ENCODE assay signal across 12 cellular contexts in genomic region chr9:129557192-129558036, GRCh38.
DNase-seq lines count a peak whose midpoint lies in the region; ATAC-seq, FAIRE-seq and TF ChIP-seq lines count a peak whose summit lies in the region.
"Had no signal": no experiment of that assay in that cellular context is flagged by ENCODE, and none has a peak within 500 bp of the region (broad histone marks: within the 10 kb centered on the region; RNA-seq: fewer than 3 reads in every experiment).

No MANE protein-coding gene starts in this region.

- peak overlapping the region in 1 of 2 donors; percentile 51 for H3K9ac ChIP-seq in kidney (ENCODE audit: low read length in 2 of 2)

- H3K4me3 ChIP-seq in kidney (ENCODE audit: low read length in 2 of 2) = no peak overlapping the region
- H3K4me3 ChIP-seq in stomach = no peak overlapping the region

- H3K27ac ChIP-seq in kidney (ENCODE audit: low read depth in 2 of 2, low read length in 2 of 2) (peak overlapping the region; percentile 93), stomach (peak overlapping the region in 4 of 5 donors; percentile 14 to 56 (median 39))
- H3K27ac ChIP-seq: epithelial cell of prostate had no signal

- H3K36me3 ChIP-seq in kidney (ENCODE audit: control insufficient read depth in 1 of 2, insufficient read depth in 2 of 2, low read length in 2 of 2) = no peaks in the 10 kb centered on the region
- H3K36me3 ChIP-seq in stomach = no peaks in the 10 kb centered on the region

- no peaks in the 10 kb centered on the region for H3K4me1 Mint-ChIP-seq in activated CD8-positive, alpha-beta T cell treated with anti-CD3 and anti-CD28 coated beads for 36 hours (ENCODE audit: low read depth)

- H3K4me3 Mint-ChIP-seq in activated CD8-positive, alpha-beta T cell treated with anti-CD3 and anti-CD28 coated beads for 36 hours = no peak overlapping the region
- H3K4me3 Mint-ChIP-seq: stimulated activated effector memory CD8-positive, alpha-beta T cell treated with anti-CD3 and anti-CD28 coated beads, Interleukin-12 subunit alpha, Interleukin-12 subunit beta, amount 100 ng/mL, for 72 hours had no signal

- 41 to 60% (median 46%) methylated on average over 18 to 24 of the region's 24 CpGs for WGBS in stomach, 5 donors

- H3K4me1 ChIP-seq in kidney (ENCODE audit: control insufficient read depth in 1 of 2, insufficient read depth in 1 of 2, low read depth in 1 of 2, low read length in 2 of 2) = peaks cover 39 to 44% of the 10 kb centered on the region in 2 donors
- peaks cover 20 to 39% (median 34%) of the 10 kb centered on the region in 4 donors for H3K4me1 ChIP-seq in stomach

- no peaks in the 10 kb centered on the region for H3K9me3 Mint-ChIP-seq in activated CD8-positive, alpha-beta T cell treated with anti-CD3 and anti-CD28 coated beads for 36 hours
- H3K9me3 Mint-ChIP-seq: stimulated activated effector memory CD8-positive, alpha-beta T cell treated with anti-CD3 and anti-CD28 coated beads, Interleukin-12 subunit alpha, Interleukin-12 subunit beta, amount 100 ng/mL, for 72 hours had no signal

- peak; percentile 24 for ATAC-seq in activated CD8-positive, alpha-beta T cell treated with anti-CD3 and anti-CD28 coated beads for 36 hours
- ATAC-seq in GM18520 (IDR thresholded peaks at IDR 0.05; ENCODE audit: unreplicated experiment) = no peak
- ATAC-seq: stimulated activated effector memory CD8-positive, alpha-beta T cell treated with anti-CD3 and anti-CD28 coated beads, Interleukin-12 subunit alpha, Interleukin-12 subunit beta, amount 100 ng/mL, for 72 hours had no signal

- no peaks in the 10 kb centered on the region for H3K27me3 Mint-ChIP-seq in activated CD8-positive, alpha-beta T cell treated with anti-CD3 and anti-CD28 coated beads for 36 hours

- no peaks in the 10 kb centered on the region for H3K36me3 Mint-ChIP-seq in activated CD8-positive, alpha-beta T cell treated with anti-CD3 and anti-CD28 coated beads for 36 hours (ENCODE audit: low read depth)
- H3K36me3 Mint-ChIP-seq: stimulated activated effector memory CD8-positive, alpha-beta T cell treated with anti-CD3 and anti-CD28 coated beads, Interleukin-12 subunit alpha, Interleukin-12 subunit beta, amount 100 ng/mL, for 72 hours had no signal

- TF ChIP-seq CTCF in activated CD8-positive, alpha-beta T cell treated with anti-CD3 and anti-CD28 coated beads for 36 hours (IDR thresholded peaks at IDR 0.05) = no peak
- no peak for TF ChIP-seq CTCF in kidney (IDR thresholded peaks at IDR 0.05; ENCODE audit: borderline replicate concordance, extremely low read depth, insufficient read depth)
- TF ChIP-seq CTCF in stomach (IDR thresholded peaks at IDR 0.05) = no peak

- intact Hi-C loops in activated CD8-positive, alpha-beta T cell treated with anti-CD3 and anti-CD28 coated beads for 36 hours (cut with micrococcal nuclease) = no loop called here
- intact Hi-C loops in kidney (cut with DNase I) (no loop called here), stomach (cut with DNase I; ENCODE audit: low total_unique reads) (no loop called here)

- peak; percentile 16 for DNase-seq in NCI-H748 (lab: John Stamatoyannopoulos, UW; ENCODE audit: unreplicated experiment)
- no peak for DNase-seq in NCI-H748 treated with DMSO at 0.1 percent for 48 hours (lab: John Stamatoyannopoulos, UW)
- no peak for DNase-seq in activated CD8-positive, alpha-beta T cell treated with anti-CD3 and anti-CD28 coated beads for 36 hours
- DNase-seq in kidney = peak; percentile 89
- peak; percentile 47 for DNase-seq in stomach
- no peak for DNase-seq in cerebellar nuclear complex (lab: John Stamatoyannopoulos, UW)
- no peak for DNase-seq in C1 segment of cervical spinal cord (lab: John Stamatoyannopoulos, UW)
- DNase-seq: AML-193; NK-92 treated with Interleukin-12 subunit alpha and Interleukin-12 subunit beta, amount 100 ng/mL, for 24 hours had no signal

- H3K27me3 ChIP-seq in stomach = no peaks in the 10 kb centered on the region

- H3K9me3 ChIP-seq in kidney (ENCODE audit: control insufficient read depth in 1 of 2, low read length in 2 of 2) (no peaks in the 10 kb centered on the region), stomach (no peaks in the 10 kb centered on the region)

- TF ChIP-seq POLR2A in stomach (IDR thresholded peaks at IDR 0.05) = no peak

- CTCF ChIA-PET in activated CD8-positive, alpha-beta T cell treated with anti-CD3 and anti-CD28 coated beads for 36 hours (lab: Charles Lee) = no interaction called here

- no peak for TF ChIP-seq EP300 in stomach (IDR thresholded peaks at IDR 0.05)

- no peak overlapping the region for H3K27ac Mint-ChIP-seq in activated CD8-positive, alpha-beta T cell treated with anti-CD3 and anti-CD28 coated beads for 36 hours

- POLR2A ChIA-PET in activated CD8-positive, alpha-beta T cell treated with anti-CD3 and anti-CD28 coated beads for 36 hours (lab: Charles Lee) = interaction anchor here (1.6 kb wide), 1 partner anchor 46 kb away, joined by 3 read pairs; no protein-coding TSS in a partner anchor

- FAIRE-seq in kidney (lab: Jason Lieb, UNC) = no peak

Comparison
In these comparisons a context has a peak if more than half of its experiments do, and no peak if none do; other contexts are left out.
1. DNase-seq: peak in NCI-H748 (single experiment), kidney (single experiment) and stomach (single experiment); none in NCI-H748 treated with DMSO at 0.1 percent for 48 hours (single experiment), activated CD8-positive, alpha-beta T cell treated with anti-CD3 and anti-CD28 coated beads for 36 hours (single experiment), cerebellar nuclear complex (0 of 2) and C1 segment of cervical spinal cord (0 of 14).